2 cellular contexts compared by ENCODE assay signal in genomic region chr18:6056171-6056932, GRCh38.
TF ChIP-seq lines count a peak whose summit lies in the region.

No MANE protein-coding gene starts in this region.

TF ChIP-seq in HEK293T, 16 proteins besides CTCF, POLR2A, EP300 and RAD21 (continued from another document):
- TF ChIP-seq PKNOX1 (IDR thresholded peaks at IDR 0.05) = no peak

TF ChIP-seq in HepG2, 621 proteins besides CTCF, POLR2A, EP300 and RAD21 (continued from another document and continues in another):
- TF ChIP-seq MAFG (CRISPR knock-in tag; IDR thresholded peaks at IDR 0.05) (no peak), MYC (CRISPR knock-in tag; IDR thresholded peaks at IDR 0.05; ENCODE audit: borderline replicate concordance) (peak; percentile 60; the same call in 1 of the 2 replicates), CAMTA2 (CRISPR knock-in tag; IDR thresholded peaks at IDR 0.05; ENCODE audit: borderline replicate concordance) (no peak), ATRX (CRISPR knock-in tag; IDR thresholded peaks at IDR 0.05; ENCODE audit: borderline replicate concordance) (no peak), SRSF1 (optimal IDR thresholded peaks at IDR 0.05; ENCODE audit: low read depth, low read length) (no peak), ZNF282 (IDR thresholded peaks at IDR 0.05; ENCODE audit: partially characterized antibody) (no peak), RELA (CRISPR knock-in tag; IDR thresholded peaks at IDR 0.05) (no peak), PLSCR1 (CRISPR knock-in tag; IDR thresholded peaks at IDR 0.05; ENCODE audit: borderline replicate concordance) (no peak), ZMAT5 (CRISPR knock-in tag; IDR thresholded peaks at IDR 0.05; ENCODE audit: borderline replicate concordance, low read depth) (no peak), BCL3 (CRISPR knock-in tag; IDR thresholded peaks at IDR 0.05) (no peak), ZNF142 (CRISPR knock-in tag; IDR thresholded peaks at IDR 0.05) (no peak), ZNF292 (CRISPR knock-in tag; IDR thresholded peaks at IDR 0.05; ENCODE audit: borderline replicate concordance, low read depth) (peak; percentile 71; the same call in 1 of the 2 replicates), ZNF264 (CRISPR knock-in tag; IDR thresholded peaks at IDR 0.05) (0 out of 2 replicates have a peak, but pooled peaks have one; percentile 28), MXD4 (CRISPR knock-in tag; IDR thresholded peaks at IDR 0.05) (no peak), ZNF354B (CRISPR knock-in tag; IDR thresholded peaks at IDR 0.05) (no peak), TCF7 (IDR thresholded peaks at IDR 0.05; ENCODE audit: low read depth) (no peak), TOPORS (CRISPR knock-in tag; IDR thresholded peaks at IDR 0.05) (no peak), NFRKB (IDR thresholded peaks at IDR 0.05) (no peak), BCLAF1 (IDR thresholded peaks at IDR 0.05) (no peak), PLRG1 (conservative IDR thresholded peaks at IDR 0.05) (no peak), ZZZ3 (CRISPR knock-in tag; IDR thresholded peaks at IDR 0.05; ENCODE audit: borderline replicate concordance) (no peak), ZNF513 (CRISPR knock-in tag; conservative IDR thresholded peaks at IDR 0.05) (no peak), REST (IDR thresholded peaks at IDR 0.05; ENCODE audit: borderline replicate concordance in 1 of 2, low read depth in 1 of 2, low read length in 2 of 2) (no peak), SOX13 (IDR thresholded peaks at IDR 0.05) (no peak), SOX13 (CRISPR knock-in tag; conservative IDR thresholded peaks at IDR 0.05 in 1 of 2, IDR thresholded peaks at IDR 0.05 in 1 of 2) (0 out of 4 replicates have a peak, but pooled peaks of 1 of the 2 experiments have one; percentile 7), MXD3 (CRISPR knock-in tag; IDR thresholded peaks at IDR 0.05) (no peak), TFDP1 (CRISPR knock-in tag; IDR thresholded peaks at IDR 0.05; ENCODE audit: borderline replicate concordance) (no peak), SP1 (IDR thresholded peaks at IDR 0.05) (no peak), SP1 (CRISPR knock-in tag; IDR thresholded peaks at IDR 0.05) (no peak), LBX2 (CRISPR knock-in tag; IDR thresholded peaks at IDR 0.05; ENCODE audit: borderline replicate concordance) (no peak), KMT2A (CRISPR knock-in tag; IDR thresholded peaks at IDR 0.05) (no peak), PAF1 (CRISPR knock-in tag; IDR thresholded peaks at IDR 0.05) (no peak), ZNF720 (CRISPR knock-in tag; IDR thresholded peaks at IDR 0.05) (no peak), RORA (CRISPR knock-in tag; IDR thresholded peaks at IDR 0.05) (no peak)
